In the genomic region with DNA sequence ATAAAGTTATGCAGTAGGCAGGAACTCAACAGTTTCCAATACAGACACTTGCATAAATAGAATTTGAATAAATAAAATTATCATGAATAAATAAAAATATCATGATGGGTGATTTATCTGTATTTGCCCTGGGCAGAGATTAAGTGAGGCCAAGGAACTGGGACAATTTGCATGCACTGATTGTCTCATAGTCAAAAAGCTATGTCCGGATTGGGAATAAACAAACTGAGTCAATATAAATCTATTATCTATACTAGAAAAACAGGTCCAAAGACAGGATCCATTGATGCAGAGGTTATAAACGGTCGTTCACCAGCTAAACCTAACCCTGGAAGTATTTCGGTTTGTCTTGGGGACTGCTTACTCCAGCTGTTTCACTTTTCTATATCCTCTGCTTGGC, we compare ENCODE assay signal across 16 cellular contexts. TPM values are rescaled to one million over a fixed set of nuclear protein-coding genes. Genes with fewer than 3 reads are reported as not detected.
A peak's percentile ranks its signal among the peaks of the same experiment; 100 is the strongest.
DNase-seq lines count a peak whose midpoint lies in the region; ATAC-seq and TF ChIP-seq lines count a peak whose summit lies in the region.
"Had no signal": no experiment of that assay in that cellular context is flagged by ENCODE, and none has a peak within 500 bp of the region (broad histone marks: within the 10 kb centered on the region; RNA-seq: fewer than 3 reads in every experiment).

No MANE protein-coding gene starts in this region.

- DNase-seq in LNCaP clone FGC (ENCODE audit: low read depth) (peak; percentile 71), T-helper 17 cell (no peak), GM23338 (ENCODE audit: low spot score) (no peak)
- DNase-seq: 8988T; ACHN; BE2C; C1 segment of cervical spinal cord; Caco-2; Calu3; CD4-positive, alpha-beta T cell; CD8-positive, alpha-beta T cell; DMS79 treated with DMSO at 0.1 percent for 48 hours; GF-D8 had no signal

- H3F3A ChIP-seq in GM23338 (replicated peaks; ENCODE audit: low read depth): no peaks in the 10 kb centered on the region

- no peaks in the 10 kb centered on the region for H4K20me1 ChIP-seq in GM23338 (replicated peaks; ENCODE audit: insufficient read depth)
- H4K20me1 ChIP-seq: BLaER1 had no signal

- H3K4me3 ChIP-seq in LNCaP clone FGC (ENCODE audit: low read depth, low read length) (no peak overlapping the region), GM23338 (no peak overlapping the region)
- H3K4me3 ChIP-seq: BLaER1 had no signal

- H3K36me3 Mint-ChIP-seq in T-helper 17 cell (ENCODE audit: low read depth): peaks cover 18% of the 10 kb centered on the region
- peaks cover 50% of the 10 kb centered on the region for H3K36me3 Mint-ChIP-seq in GM23338 (ENCODE audit: low read depth)

- ATAC-seq in T-helper 17 cell (no peak), GM23338 (no peak), HG03280 (IDR thresholded peaks at IDR 0.05; ENCODE audit: unreplicated experiment) (no peak), GM18861 (IDR thresholded peaks at IDR 0.05; ENCODE audit: unreplicated experiment) (no peak)
- ATAC-seq: CD8-positive, alpha-beta T cell had no signal

- peaks cover 7% of the 10 kb centered on the region; the same call in 1 of the 2 replicates for H3K36me3 ChIP-seq in GM23338 (ENCODE audit: insufficient read depth)

- H3K27me3 Mint-ChIP-seq in T-helper 17 cell (no peaks in the 10 kb centered on the region), GM23338 (ENCODE audit: insufficient read depth, low read depth, poor library complexity) (peaks cover 3% of the 10 kb centered on the region)
- H3K27me3 Mint-ChIP-seq: CD4-positive, alpha-beta T cell had no signal

- H3K27ac Mint-ChIP-seq in T-helper 17 cell: peak overlapping the region; percentile 72
- no peak overlapping the region for H3K27ac Mint-ChIP-seq in GM23338
- H3K27ac Mint-ChIP-seq: CD4-positive, alpha-beta T cell had no signal

- no peaks in the 10 kb centered on the region for H3K27me3 ChIP-seq in GM23338 (ENCODE audit: insufficient read depth)
- H3K27me3 ChIP-seq: BE2C, BLaER1 had no signal

- H3K4me1 Mint-ChIP-seq in T-helper 17 cell: peaks cover 10% of the 10 kb centered on the region
- peaks cover 23% of the 10 kb centered on the region for H3K4me1 Mint-ChIP-seq in GM23338

- peaks cover 5% of the 10 kb centered on the region; the same call in 2 of the 3 replicates for H3K9me3 Mint-ChIP-seq in GM23338
- H3K9me3 Mint-ChIP-seq: CD4-positive, alpha-beta T cell; CD8-positive, alpha-beta T cell had no signal

- peaks cover 12% of the 10 kb centered on the region; the same call in 1 of the 2 replicates for H3K4me1 ChIP-seq in GM23338 (ENCODE audit: insufficient read depth)
- H3K4me1 ChIP-seq: BLaER1, Caco-2 had no signal

- no peak overlapping the region for H2AFZ ChIP-seq in GM23338

- H3K9me2 ChIP-seq in GM23338 (ENCODE audit: insufficient read depth): no peaks in the 10 kb centered on the region

- H3K4me3 Mint-ChIP-seq in T-helper 17 cell: no peak overlapping the region
- H3K4me3 Mint-ChIP-seq in GM23338: no peak overlapping the region
- H3K4me3 Mint-ChIP-seq: CD4-positive, alpha-beta T cell; CD8-positive, alpha-beta T cell had no signal

- no peak overlapping the region for H3K27ac ChIP-seq in GM23338 (ENCODE audit: low read depth)
- H3K27ac ChIP-seq: BLaER1 had no signal

- no peaks in the 10 kb centered on the region for H3K79me2 ChIP-seq in GM23338 (replicated peaks; ENCODE audit: insufficient read depth)

- no peak for TF ChIP-seq CTCF in LNCaP clone FGC (IDR thresholded peaks at IDR 0.05; ENCODE audit: control insufficient read depth, extremely low read depth, insufficient read depth)
- no peak for TF ChIP-seq CTCF in GM23338 (conservative IDR thresholded peaks at IDR 0.05; ENCODE audit: low read depth in 2 of 2)

- no peaks in the 10 kb centered on the region for H3K9me3 ChIP-seq in T-helper 17 cell (ENCODE audit: control insufficient read depth, low read length, poor library complexity, severe bottlenecking)
- H3K9me3 ChIP-seq: BE2C, BLaER1, Caco-2 had no signal

- H3K4me2 ChIP-seq in GM23338: no peak overlapping the region
- H3K4me2 ChIP-seq: BLaER1 had no signal

TF ChIP-seq in GM23338, 12 proteins besides CTCF, POLR2A, EP300 and RAD21 (continues in another document):
- TF ChIP-seq REST (IDR thresholded peaks at IDR 0.05; ENCODE audit: unreplicated experiment): no peak
- TF ChIP-seq ZNF114 (CRISPR knock-in tag; IDR thresholded peaks at IDR 0.05): no peak
- no peak for TF ChIP-seq CREB1 (CRISPR knock-in tag; IDR thresholded peaks at IDR 0.05; ENCODE audit: low read depth)
- no peak for TF ChIP-seq NANOG (IDR thresholded peaks at IDR 0.05; ENCODE audit: borderline replicate concordance)
- TF ChIP-seq JUNB (IDR thresholded peaks at IDR 0.05; ENCODE audit: unreplicated experiment): no peak
- TF ChIP-seq, protein P1, sequence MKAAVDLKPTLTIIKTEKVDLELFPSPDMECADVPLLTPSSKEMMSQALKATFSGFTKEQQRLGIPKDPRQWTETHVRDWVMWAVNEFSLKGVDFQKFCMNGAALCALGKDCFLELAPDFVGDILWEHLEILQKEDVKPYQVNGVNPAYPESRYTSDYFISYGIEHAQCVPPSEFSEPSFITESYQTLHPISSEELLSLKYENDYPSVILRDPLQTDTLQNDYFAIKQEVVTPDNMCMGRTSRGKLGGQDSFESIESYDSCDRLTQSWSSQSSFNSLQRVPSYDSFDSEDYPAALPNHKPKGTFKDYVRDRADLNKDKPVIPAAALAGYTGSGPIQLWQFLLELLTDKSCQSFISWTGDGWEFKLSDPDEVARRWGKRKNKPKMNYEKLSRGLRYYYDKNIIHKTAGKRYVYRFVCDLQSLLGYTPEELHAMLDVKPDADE (IDR thresholded peaks at IDR 0.05): no peak
- TF ChIP-seq STAT1 (IDR thresholded peaks at IDR 0.05; ENCODE audit: unreplicated experiment): no peak
- TF ChIP-seq POLR2AphosphoS5 (IDR thresholded peaks at IDR 0.05; ENCODE audit: low read depth): no peak
- no peak for TF ChIP-seq ZNF331 (CRISPR knock-in tag; IDR thresholded peaks at IDR 0.05; ENCODE audit: low read depth)
- no peak for TF ChIP-seq EZH2 (IDR thresholded peaks at IDR 0.05; ENCODE audit: low read depth, unreplicated experiment)

RNA-seq across cellular contexts. Expression of gene FBXL3, which starts 26.2 kb away (rescaled TPM):
- 10 to 100 TPM; 74.3 to 81.2 TPM for total RNA-seq in T-helper 17 cell
- 14.6 and 19.4 TPM in 2 replicates for total RNA-seq in GM23338 (2014; rRNA removed; shearing (Covaris generic))
- polyA plus RNA-seq in GM23338 (2016; fragmentation: Nextera tagmentation; extraction: Ambion mirVana): 3.9 and 5.0 TPM in 2 replicates
